8 cellular contexts compared by ENCODE assay signal in genomic region chr7:44748042-44748947, GRCh38. TPM values are rescaled to one million over a fixed set of nuclear protein-coding genes. Genes with fewer than 3 reads are reported as not detected.
DNase-seq lines count a peak whose midpoint lies in the region; ATAC-seq and TF ChIP-seq lines count a peak whose summit lies in the region.

Gene ZMIZ2 (plus strand): TSS chr7:44748847. CDS start chr7:44756250, 7,403 bp downstream.

- POLR2A ChIA-PET in BJ (lab: Charles Lee) = interaction anchor here (0.6 to 0.9 kb wide), 2 partner anchors 98 to 166 kb away, joined by 3 read pairs; partner anchors contain the start of gene TMED4

- CTCF ChIA-PET in BJ (lab: Yijun Ruan, JAX) = interaction anchor here (0.8 to 1.6 kb wide), 2 partner anchors 13 to 160 kb away, joined by 3 read pairs; no protein-coding TSS in a partner anchor

- no peaks in the 10 kb centered on the region for H3K27me3 ChIP-seq in BJ (ENCODE audit: control insufficient read depth, insufficient read depth, low read length)

- DNase-seq in BJ (ENCODE audit: low read depth) = no peak
- peak; percentile 73 for DNase-seq in NCI-H526 treated with DMSO at 0.1 percent for 48 hours (lab: John Stamatoyannopoulos, UW)
- peak; percentile 89 for DNase-seq in activated CD4-positive, alpha-beta T cell treated with anti-CD3 and anti-CD28 coated beads, Interleukin-2, amount 50 U/mL, for 1 hour
- peak; percentile 86 for DNase-seq in cortex of kidney (lab: John Stamatoyannopoulos, UW)
- peak; percentile 96 for DNase-seq in left kidney (ENCODE audit: low read depth, low spot score)
- peak; percentile 93 for DNase-seq in stimulated activated CD4-positive, alpha-beta T cell treated with anti-CD3 and anti-CD28 coated beads, Interleukin-1b, Interleukin-23, amount 100 ng/mL, for 48 hours

- peak within 1 kb of the TSS; percentile 88 for H3K4me3 ChIP-seq in BJ (ENCODE audit: low read depth, low read length)

- no peaks in the 10 kb centered on the region for H3K36me3 ChIP-seq in BJ (ENCODE audit: control insufficient read depth, insufficient read depth, low read length)

- no peak for TF ChIP-seq CTCF in BJ (IDR thresholded peaks at IDR 0.05; ENCODE audit: insufficient read depth, low read depth, low read length)

- peak; percentile 87 for ATAC-seq in GM19324 (IDR thresholded peaks at IDR 0.05; ENCODE audit: low FRiP score, unreplicated experiment)
- peak; percentile 46 for ATAC-seq in HG03469 (IDR thresholded peaks at IDR 0.05; ENCODE audit: unreplicated experiment)

RNA-seq across cellular contexts. Expression of gene ZMIZ2, which starts in this region (rescaled TPM):
- polyA plus RNA-seq in BJ (2011; rRNA removed) = 4.4 and 7.4 TPM in 2 replicates
- polyA minus RNA-seq in BJ (2011; rRNA and poly(A)+ RNA removed) = 12.2 and 12.8 TPM in 2 replicates
